16 cellular contexts compared by ENCODE assay signal in genomic region chr5:79107020-79107796, GRCh38. TPM values are rescaled to one million over a fixed set of nuclear protein-coding genes. Genes with fewer than 3 reads are reported as not detected.
DNase-seq lines count a peak whose midpoint lies in the region; FAIRE-seq and TF ChIP-seq lines count a peak whose summit lies in the region.
"Had no signal": no experiment of that assay in that cellular context is flagged by ENCODE, and none has a peak within 500 bp of the region (broad histone marks: within the 10 kb centered on the region; RNA-seq: fewer than 3 reads in every experiment).

No MANE protein-coding gene starts in this region.

- H3K79me2 ChIP-seq in GM23248 (ENCODE audit: insufficient read depth) (no peaks in the 10 kb centered on the region), osteoblast (ENCODE audit: insufficient read depth, low read length) (no peaks in the 10 kb centered on the region)

- H3K9ac ChIP-seq in GM23248: no peak overlapping the region
- H3K9ac ChIP-seq in kidney (ENCODE audit: low read length in 2 of 2): no peak overlapping the region

- H3K27me3 ChIP-seq in GM23248 (replicated peaks; ENCODE audit: insufficient read depth): peaks cover 10% of the 10 kb centered on the region
- H3K27me3 ChIP-seq in osteoblast (ENCODE audit: insufficient read depth, low read length): peaks cover 21% of the 10 kb centered on the region

- DNase-seq in GM23248: peak; percentile 47
- DNase-seq in NCI-H146 treated with DMSO at 0.1 percent for 48 hours (lab: John Stamatoyannopoulos, UW; ENCODE audit: unreplicated experiment): peak; percentile 32
- DNase-seq in cardiac fibroblast (ENCODE audit: low read depth in 2 of 2): peak; percentile 9 to 23
- peak; percentile 56 for DNase-seq in osteoblast (ENCODE audit: insufficient read length, low spot score, missing footprints)
- DNase-seq in D721Med (ENCODE audit: insufficient read length, low spot score): no peak
- DNase-seq in kidney: no peak
- no peak for DNase-seq in cortex of kidney (lab: John Stamatoyannopoulos, UW)
- no peak for DNase-seq in nucleus accumbens (lab: John Stamatoyannopoulos, UW)
- DNase-seq: activated CD4-positive, alpha-beta T cell treated with anti-CD3 and anti-CD28 coated beads for 48 hours; activated gamma-delta T cell treated with Interleukin-2 at 50 U/mL for 16 hours; Calu3; cerebellar nuclear complex; SHP77; tibial artery had no signal

- TF ChIP-seq CTCF in cardiac fibroblast (IDR thresholded peaks at IDR 0.05; ENCODE audit: low read depth, low read length): no peak
- no peak for TF ChIP-seq CTCF in osteoblast (IDR thresholded peaks at IDR 0.05; ENCODE audit: extremely low read depth, low read depth, low read length)
- no peak for TF ChIP-seq CTCF in D721Med (IDR thresholded peaks at IDR 0.05; ENCODE audit: insufficient read depth, missing control alignments)
- no peak for TF ChIP-seq CTCF in kidney (IDR thresholded peaks at IDR 0.05; ENCODE audit: borderline replicate concordance, extremely low read depth, insufficient read depth)

- H3K4me1 ChIP-seq in GM23248 (ENCODE audit: insufficient read depth) (no peaks in the 10 kb centered on the region), osteoblast (ENCODE audit: insufficient read depth, low read length) (peaks cover 7% of the 10 kb centered on the region), kidney (ENCODE audit: control insufficient read depth in 1 of 2, insufficient read depth in 1 of 2, low read depth in 1 of 2, low read length in 2 of 2) (peaks cover 0 to 6% of the 10 kb centered on the region in 2 donors)

- H3K36me3 ChIP-seq in GM23248 (ENCODE audit: low read depth) (no peaks in the 10 kb centered on the region), osteoblast (ENCODE audit: insufficient read depth, low read length) (no peaks in the 10 kb centered on the region), kidney (ENCODE audit: control insufficient read depth in 1 of 2, insufficient read depth in 2 of 2, low read length in 2 of 2) (peaks cover 0 to 6% of the 10 kb centered on the region in 2 donors)
- H3K36me3 ChIP-seq: right atrium auricular region, tibial artery had no signal

- intact Hi-C loops in kidney (cut with DNase I): no loop called here

- H3K9me3 ChIP-seq in GM23248 (ENCODE audit: low read depth) (no peaks in the 10 kb centered on the region), osteoblast (ENCODE audit: low read depth, low read length) (no peaks in the 10 kb centered on the region), kidney (ENCODE audit: control insufficient read depth in 1 of 2, low read length in 2 of 2) (no peaks in the 10 kb centered on the region)
- H3K9me3 ChIP-seq: right atrium auricular region, tibial artery had no signal

- no peaks in the 10 kb centered on the region for H4K20me1 ChIP-seq in GM23248 (ENCODE audit: insufficient read depth)
- H4K20me1 ChIP-seq in osteoblast (ENCODE audit: insufficient read depth, low read length): no peaks in the 10 kb centered on the region

- H3K4me2 ChIP-seq in GM23248 (ENCODE audit: unreplicated experiment) (no peak overlapping the region), osteoblast (ENCODE audit: insufficient read depth, low read length) (no peak overlapping the region)

- H3K27ac ChIP-seq in GM23248: no peak overlapping the region
- no peak overlapping the region for H3K27ac ChIP-seq in osteoblast (ENCODE audit: low read depth, low read length)
- H3K27ac ChIP-seq in kidney (ENCODE audit: low read depth in 2 of 2, low read length in 2 of 2): no peak overlapping the region
- H3K27ac ChIP-seq: right atrium auricular region, tibial artery had no signal

- no peak for FAIRE-seq in D721Med (lab: Jason Lieb, UNC)
- FAIRE-seq in kidney (lab: Jason Lieb, UNC): no peak

- in situ Hi-C loops in GM23248 (cut with MboI): no loop called here

- H3K9me2 ChIP-seq in GM23248 (ENCODE audit: insufficient read depth): no peaks in the 10 kb centered on the region

- WGBS in GM23248 (ENCODE audit: low coverage in 1 of 2, low lambda C conversion rate in 2 of 2, missing lambda C conversion rate in 2 of 2), 2 experiments: 86 to 88% methylated on average over 7 of the region's 7 CpGs

- no peak overlapping the region for H3K4me3 ChIP-seq in GM23248
- H3K4me3 ChIP-seq in cardiac fibroblast (replicated peaks in 1 of 2; ENCODE audit: low read depth in 2 of 2, low read length in 2 of 2): no peak overlapping the region
- no peak overlapping the region for H3K4me3 ChIP-seq in osteoblast (ENCODE audit: insufficient read depth, low read length)
- no peak overlapping the region for H3K4me3 ChIP-seq in kidney (ENCODE audit: low read length in 2 of 2)
- H3K4me3 ChIP-seq: right atrium auricular region, tibial artery had no signal

- no peak overlapping the region for H2AFZ ChIP-seq in GM23248
- peak overlapping the region; percentile 17 for H2AFZ ChIP-seq in osteoblast (ENCODE audit: low read length)

- 0 out of 2 replicates have a peak, but pooled peaks cover 6% of the 10 kb centered on the region for H3F3A ChIP-seq in GM23248 (ENCODE audit: insufficient read depth)

RNA-seq across cellular contexts. Expression of gene BHMT, which starts 4.4 kb away (rescaled TPM):
- total RNA-seq in GM23248 (2014; rRNA removed; shearing (Covaris generic)): not detected in 2 replicates
- not detected in 2 replicates for polyA plus RNA-seq in GM23248 (2016; fragmentation: Nextera tagmentation; extraction: Ambion mirVana)
- total RNA-seq in osteoblast: not detected in 2 replicates
- total RNA-seq in kidney: 30.7 TPM
- polyA plus RNA-seq in kidney (ENCODE audit: insufficient read depth, low read depth, low replicate concordance): 270 TPM
- total RNA-seq: Calu3, mesothelial cell of epicardium, right atrium auricular region had no signal

RNA-seq across cellular contexts. Expression of gene BHMT2, which starts 37.6 kb away (rescaled TPM):
- 4.4 and 15.9 TPM in 2 replicates for total RNA-seq in GM23248 (2014; rRNA removed; shearing (Covaris generic))
- polyA plus RNA-seq in GM23248 (2016; fragmentation: Nextera tagmentation; extraction: Ambion mirVana) (6.2 and 7.0 TPM in 2 replicates), kidney (ENCODE audit: insufficient read depth, low read depth, low replicate concordance) (230 TPM)
- total RNA-seq in osteoblast (8.3 and 12.1 TPM in 2 replicates), kidney (54.8 TPM)
- total RNA-seq: Calu3, mesothelial cell of epicardium had no signal

RNA-seq across cellular contexts. Expression of gene DMGDH, which starts 37.7 kb away (rescaled TPM):
- 0.38 and 1.6 TPM in 2 replicates for total RNA-seq in GM23248 (2014; rRNA removed; shearing (Covaris generic))
- 1.5 and 2.8 TPM in 2 replicates for polyA plus RNA-seq in GM23248 (2016; fragmentation: Nextera tagmentation; extraction: Ambion mirVana)
- total RNA-seq in osteoblast: 7.2 and 9.7 TPM in 2 replicates
- total RNA-seq in kidney: 10.4 TPM
- 39.7 TPM for polyA plus RNA-seq in kidney (ENCODE audit: insufficient read depth, low read depth, low replicate concordance)

Comparison
In these comparisons a context has a peak if more than half of its experiments do, and no peak if none do; other contexts are left out.
1. DNase-seq: peak in GM23248 (single experiment), NCI-H146 treated with DMSO at 0.1 percent for 48 hours (single experiment), cardiac fibroblast (2 of 2) and osteoblast (single experiment); none in D721Med (single experiment), kidney (single experiment), cortex of kidney (single experiment) and nucleus accumbens (0 of 56).
2. RNA of gene BHMT, which starts 4.4 kb away (total RNA-seq): 30.7 TPM in kidney (single experiment); not detected in GM23248 and not detected in osteoblast; every median in the first group is over 10 times any median in the second.